ENCODE assay signal across 8 cellular contexts in genomic region chr6:27505209-27506027, GRCh38. TPM values are rescaled to one million over a fixed set of nuclear protein-coding genes. Genes with fewer than 3 reads are reported as not detected.
DNase-seq lines count a peak whose midpoint lies in the region; ATAC-seq, FAIRE-seq and TF ChIP-seq lines count a peak whose summit lies in the region.

No MANE protein-coding gene starts in this region.

- no peaks in the 10 kb centered on the region for H3K36me3 Mint-ChIP-seq in astrocyte (ENCODE audit: low read depth, unreplicated experiment)
- no peaks in the 10 kb centered on the region for H3K36me3 Mint-ChIP-seq in chondrocyte (ENCODE audit: low read depth)

- no peak overlapping the region for H3K4me2 ChIP-seq in astrocyte (ENCODE audit: low read length)

- H3K27me3 Mint-ChIP-seq in astrocyte (ENCODE audit: low read depth, unreplicated experiment) = peaks cover 1% of the 10 kb centered on the region
- H3K27me3 Mint-ChIP-seq in chondrocyte (ENCODE audit: low read depth) = peaks cover 18% of the 10 kb centered on the region

- H4K20me1 ChIP-seq in astrocyte (ENCODE audit: insufficient read depth, low read length) = peaks cover 3% of the 10 kb centered on the region

- no peak overlapping the region for H2AFZ ChIP-seq in astrocyte (ENCODE audit: low read depth, low read length)

- H3K4me1 ChIP-seq in SJCRH30 (no peaks in the 10 kb centered on the region), astrocyte (ENCODE audit: insufficient read depth, low read length) (no peaks in the 10 kb centered on the region), lower lobe of right lung (peaks cover 5% of the 10 kb centered on the region)

- H3K4me3 ChIP-seq in SJCRH30 = no peak overlapping the region
- no peak overlapping the region for H3K4me3 ChIP-seq in astrocyte (ENCODE audit: insufficient read depth, low read depth, low read length)
- H3K4me3 ChIP-seq in lower lobe of right lung = no peak overlapping the region

- H3K4me1 Mint-ChIP-seq in astrocyte (ENCODE audit: low read depth, unreplicated experiment) = no peaks in the 10 kb centered on the region
- H3K4me1 Mint-ChIP-seq in chondrocyte (ENCODE audit: low read depth) = peaks cover 15% of the 10 kb centered on the region

- H3K9ac ChIP-seq in astrocyte (ENCODE audit: low read length) = no peak overlapping the region

- ATAC-seq in lower lobe of right lung (peak; percentile 21 to 43), HG03135 (IDR thresholded peaks at IDR 0.05; ENCODE audit: unreplicated experiment) (no peak), GM21515 (IDR thresholded peaks at IDR 0.05; ENCODE audit: unreplicated experiment) (no peak)

- H3K27ac Mint-ChIP-seq in astrocyte (ENCODE audit: unreplicated experiment) (no peak overlapping the region), chondrocyte (ENCODE audit: unreplicated experiment) (no peak overlapping the region)

- H3K4me3 Mint-ChIP-seq in astrocyte (ENCODE audit: unreplicated experiment) = no peak overlapping the region
- H3K4me3 Mint-ChIP-seq in chondrocyte (ENCODE audit: unreplicated experiment) = no peak overlapping the region

- intact Hi-C loops in lower lobe of right lung (cut with DNase I) = no loop called here

- no peaks in the 10 kb centered on the region for H3K9me3 ChIP-seq in SJCRH30 (replicated peaks)
- H3K9me3 ChIP-seq in astrocyte (ENCODE audit: insufficient read depth, low read depth, low read length) = no peaks in the 10 kb centered on the region
- H3K9me3 ChIP-seq in lower lobe of right lung = no peaks in the 10 kb centered on the region

- no peaks in the 10 kb centered on the region for H3K9me3 Mint-ChIP-seq in astrocyte (ENCODE audit: unreplicated experiment)
- no peaks in the 10 kb centered on the region for H3K9me3 Mint-ChIP-seq in chondrocyte (ENCODE audit: low read depth)

- H3K79me2 ChIP-seq in astrocyte (ENCODE audit: insufficient read depth, low read length) = no peaks in the 10 kb centered on the region

- TF ChIP-seq CTCF in astrocyte (IDR thresholded peaks at IDR 0.05; ENCODE audit: insufficient read depth, low read depth, low read length) (no peak), lower lobe of right lung (IDR thresholded peaks at IDR 0.05) (no peak), chondrocyte (IDR thresholded peaks at IDR 0.05) (no peak)

- FAIRE-seq in astrocyte (lab: Jason Lieb, UNC) = no peak

- H3K27ac ChIP-seq in SJCRH30 (no peak overlapping the region), astrocyte (ENCODE audit: low read depth, low read length) (no peak overlapping the region), lower lobe of right lung (no peak overlapping the region)

- peak; percentile 47 for DNase-seq in AG08396 (ENCODE audit: low spot score)
- DNase-seq in HPDE6-E6E7 (ENCODE audit: extremely low spot score) = peak; percentile 62
- DNase-seq in SJCRH30 = peak; percentile 11 to 27
- peak; percentile 60 for DNase-seq in astrocyte (ENCODE audit: low read depth)
- no peak for DNase-seq in lower lobe of right lung
- no peak for DNase-seq in chondrocyte (ENCODE audit: low spot score)

- H3K36me3 ChIP-seq in SJCRH30 (no peaks in the 10 kb centered on the region), astrocyte (ENCODE audit: insufficient read depth, low read length) (no peaks in the 10 kb centered on the region), lower lobe of right lung (no peaks in the 10 kb centered on the region)

- H3K27me3 ChIP-seq in SJCRH30 (no peaks in the 10 kb centered on the region), astrocyte (ENCODE audit: insufficient read depth, low read length) (no peaks in the 10 kb centered on the region), lower lobe of right lung (ENCODE audit: low read depth) (peaks cover 30% of the 10 kb centered on the region)

RNA-seq across cellular contexts. Expression of gene ZNF184, which starts 32.5 kb away (rescaled TPM):
- total RNA-seq in SJCRH30 (2014; rRNA removed; shearing (Covaris generic)) = 18.0 and 18.9 TPM in 2 replicates
- total RNA-seq in astrocyte = 5.1 and 5.7 TPM in 2 replicates
- 6.6 TPM for total RNA-seq in lower lobe of right lung
- total RNA-seq in chondrocyte = 7.3 to 7.9 TPM (median 7.4 TPM) in 3 replicates

Comparison
In these comparisons a context has a peak if more than half of its experiments do, and no peak if none do; other contexts are left out.
1. DNase-seq: peak in AG08396 (single experiment), HPDE6-E6E7 (single experiment), SJCRH30 (2 of 2) and astrocyte (single experiment); none in lower lobe of right lung (single experiment) and chondrocyte (single experiment).
2. ATAC-seq: peak in lower lobe of right lung (2 of 2); none in HG03135 (single experiment) and GM21515 (single experiment).